In the genomic region with DNA sequence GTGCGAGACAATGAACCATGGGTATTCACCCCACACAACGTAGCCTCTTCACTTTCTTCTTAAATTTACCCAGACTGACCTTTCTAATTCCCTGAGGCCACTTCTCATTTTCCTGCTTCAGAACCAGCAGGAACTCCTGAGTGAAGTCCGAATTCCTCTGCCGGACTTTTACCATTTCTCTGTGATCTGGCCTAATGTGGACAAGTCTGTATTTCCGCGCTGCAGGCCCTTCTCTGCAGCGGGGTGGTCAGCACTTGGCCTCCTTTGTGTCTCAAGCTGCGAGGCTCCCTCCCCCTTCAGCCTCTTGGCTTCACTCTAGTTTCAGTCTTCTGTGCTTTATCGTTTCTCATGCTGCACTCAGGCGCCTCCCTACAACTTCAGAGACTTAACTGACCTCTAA, we compare ENCODE assay signal across 15 cellular contexts. TPM values are rescaled to one million over a fixed set of nuclear protein-coding genes. Genes with fewer than 3 reads are reported as not detected.
DNase-seq lines count a peak whose midpoint lies in the region; ATAC-seq and TF ChIP-seq lines count a peak whose summit lies in the region.
"Had no signal": no experiment of that assay in that cellular context is flagged by ENCODE, and none has a peak within 500 bp of the region (broad histone marks: within the 10 kb centered on the region; RNA-seq: fewer than 3 reads in every experiment).

No MANE protein-coding gene starts in this region.

- TF ChIP-seq POLR2A in vagina (IDR thresholded peaks at IDR 0.05): no peak

- H3K4me1 ChIP-seq in hepatocyte (ENCODE audit: insufficient read depth) (peaks cover 9% of the 10 kb centered on the region), vagina (peaks cover 12% of the 10 kb centered on the region)

- TF ChIP-seq CTCF in WERI-Rb-1 (IDR thresholded peaks at IDR 0.05; ENCODE audit: low read depth, low read length): no peak
- no peak for TF ChIP-seq CTCF in hepatocyte (IDR thresholded peaks at IDR 0.05; ENCODE audit: poor library complexity)
- no peak for TF ChIP-seq CTCF in vagina (IDR thresholded peaks at IDR 0.05)

- H2AFZ ChIP-seq in hepatocyte: peak overlapping the region; percentile 52

- peak; percentile 82 for DNase-seq in NCI-H510A treated with DMSO at 0.1 percent for 48 hours (lab: John Stamatoyannopoulos, UW)
- no peak for DNase-seq in NCI-H510A (lab: John Stamatoyannopoulos, UW)
- peak; percentile 37 for DNase-seq in WERI-Rb-1
- no peak for DNase-seq in hepatocyte (ENCODE audit: low spot score)
- DNase-seq in vagina (ENCODE audit: extremely low spot score in 2 of 2): no peak
- no peak for DNase-seq in HuH-7.5 (ENCODE audit: low spot score)
- no peak for DNase-seq in NCI-H2081 (lab: John Stamatoyannopoulos, UW)
- DNase-seq: 8988T; activated effector memory CD4-positive, alpha-beta T cell treated with anti-CD3 and anti-CD28 coated beads, Interleukin-2, amount 50 U/mL, for 16 hours; central memory CD4-positive, alpha-beta T cell; NCI-H1417 treated with DMSO at 0.1 percent for 48 hours; NK-92 treated with Interleukin-12 subunit alpha and Interleukin-12 subunit beta, amount 100 ng/mL, for 24 hours; substantia nigra; T-cell had no signal

- intact Hi-C loops in vagina (cut with DNase I): no loop called here

- no peaks in the 10 kb centered on the region for H3K79me2 ChIP-seq in hepatocyte

- no peaks in the 10 kb centered on the region for H3K9me2 ChIP-seq in hepatocyte (replicated peaks; ENCODE audit: insufficient read depth)

- WGBS in hepatocyte (ENCODE audit: low lambda C conversion rate, missing lambda C conversion rate): 60% methylated on average over 10 of the region's 10 CpGs

- H3K36me3 ChIP-seq in WERI-Rb-1 (no peaks in the 10 kb centered on the region; the same call in 1 of the 2 replicates), hepatocyte (replicated peaks; ENCODE audit: insufficient read depth, low read depth) (no peaks in the 10 kb centered on the region), vagina (no peaks in the 10 kb centered on the region)

- H3K4me3 ChIP-seq in WERI-Rb-1 (ENCODE audit: low read depth, low read length): peak overlapping the region; percentile 48
- no peak overlapping the region for H3K4me3 ChIP-seq in hepatocyte
- H3K4me3 ChIP-seq in vagina: no peak overlapping the region

- H3K27ac ChIP-seq in WERI-Rb-1: peak overlapping the region; percentile 94
- peak overlapping the region; percentile 83 for H3K27ac ChIP-seq in hepatocyte
- peak overlapping the region; percentile 37 for H3K27ac ChIP-seq in vagina

- ATAC-seq in GM19467 (IDR thresholded peaks at IDR 0.05; ENCODE audit: unreplicated experiment): no peak
- ATAC-seq: T-cell had no signal

- H4K20me1 ChIP-seq in hepatocyte (ENCODE audit: insufficient read depth, poor library complexity, severe bottlenecking): no peaks in the 10 kb centered on the region

- H3K27me3 ChIP-seq in WERI-Rb-1 (ENCODE audit: insufficient read depth, low read depth, severe bottlenecking) (no peaks in the 10 kb centered on the region), hepatocyte (no peaks in the 10 kb centered on the region), vagina (no peaks in the 10 kb centered on the region)

- H3K9me3 ChIP-seq in WERI-Rb-1 (ENCODE audit: severe bottlenecking) (no peaks in the 10 kb centered on the region), hepatocyte (ENCODE audit: low read depth) (no peaks in the 10 kb centered on the region), vagina (no peaks in the 10 kb centered on the region)

- peak overlapping the region; percentile 51 for H3K4me2 ChIP-seq in hepatocyte

RNA-seq across cellular contexts. Expression of a gene that starts 9.4 kb away (rescaled TPM):
- total RNA-seq in hepatocyte (20.3 and 25.4 TPM in 2 replicates), vagina (9.3 TPM)
- polyA plus RNA-seq in hepatocyte: 33.6 and 38.3 TPM in 2 replicates

Comparison
In these comparisons a context has a peak if more than half of its experiments do, and no peak if none do; other contexts are left out.
1. DNase-seq: peak in NCI-H510A treated with DMSO at 0.1 percent for 48 hours (single experiment) and WERI-Rb-1 (single experiment); none in NCI-H510A (single experiment), hepatocyte (single experiment), vagina (0 of 2), HuH-7.5 (single experiment) and NCI-H2081 (0 of 2).
2. H3K27ac ChIP-seq: peak in every context shown above with its lines; median percentile 94 in WERI-Rb-1; 83 in hepatocyte; 37 in vagina.